In genomic region chr16:85269165-85269564, GRCh38 we compare ENCODE assay signal across 17 cellular contexts.
DNase-seq lines count a peak whose midpoint lies in the region; ATAC-seq, FAIRE-seq and TF ChIP-seq lines count a peak whose summit lies in the region.
"Had no signal": no experiment of that assay in that cellular context is flagged by ENCODE, and none has a peak within 500 bp of the region (broad histone marks: within the 10 kb centered on the region; RNA-seq: fewer than 3 reads in every experiment).

No MANE protein-coding gene starts in this region.

- H3K4me3 ChIP-seq in neuronal stem cell (ENCODE audit: low read length in 2 of 2) = peak overlapping the region in 1 of 2 donors; percentile 37
- H3K4me3 ChIP-seq: BLaER1 treated with 17β-estradiol and CSF1 and Interleukin-3, amounts not matched to agents 10 nM and 100 nM had no signal

- peaks cover 0 to 2% of the 10 kb centered on the region in 2 donors for H3K9me3 ChIP-seq in neuronal stem cell (replicated peaks in 1 of 2; ENCODE audit: control insufficient read depth in 2 of 2, insufficient read depth in 1 of 2, low read depth in 1 of 2, low read length in 2 of 2)
- H3K9me3 ChIP-seq: BLaER1 treated with 17β-estradiol and CSF1 and Interleukin-3, amounts not matched to agents 10 nM and 100 nM had no signal

- no peak overlapping the region for H2AFZ ChIP-seq in neuronal stem cell (ENCODE audit: low read length)

- intact Hi-C loops in head of caudate nucleus (cut with DNase I) (no loop called here), sciatic nerve (cut with DNase I) (no loop called here)

- H2BK12ac ChIP-seq in neuronal stem cell (ENCODE audit: low read length) = peak overlapping the region; percentile 30

- TF ChIP-seq CTCF in brain (conservative IDR thresholded peaks at IDR 0.05) = no peak

- no peaks in the 10 kb centered on the region for H3K36me3 Mint-ChIP-seq in brain
- H3K36me3 Mint-ChIP-seq: CD4-positive, CD25-positive, alpha-beta regulatory T cell had no signal

- peak overlapping the region; percentile 43 for H2BK15ac ChIP-seq in neuronal stem cell (ENCODE audit: low read length)

- no peak overlapping the region for H3K4me2 ChIP-seq in neuronal stem cell (ENCODE audit: insufficient read depth, low read length, poor library complexity, severe bottlenecking)

- H2BK5ac ChIP-seq in neuronal stem cell (ENCODE audit: low read length) = no peak overlapping the region

- peak overlapping the region; percentile 65 for H3K18ac ChIP-seq in neuronal stem cell (ENCODE audit: low read length)

- FAIRE-seq in HTR-8/SVneo (lab: Jason Lieb, UNC) = peak; percentile 42
- FAIRE-seq: GM19239, HepG2 had no signal

- peak overlapping the region; percentile 56 for H3K9ac ChIP-seq in neuronal stem cell (ENCODE audit: low read depth, low read length, poor library complexity)
- H3K9ac ChIP-seq: BLaER1 treated with 17β-estradiol and CSF1 and Interleukin-3, amounts not matched to agents 10 nM and 100 nM had no signal

- H3K36me3 ChIP-seq in neuronal stem cell (replicated peaks in 1 of 2; ENCODE audit: control insufficient read depth in 2 of 2, insufficient read depth in 2 of 2, low read length in 2 of 2) = no peaks in the 10 kb centered on the region
- H3K36me3 ChIP-seq: BLaER1 treated with 17β-estradiol and CSF1 and Interleukin-3, amounts not matched to agents 10 nM and 100 nM had no signal

- no peak for ATAC-seq in HG03039 (IDR thresholded peaks at IDR 0.05; ENCODE audit: unreplicated experiment)
- ATAC-seq in sciatic nerve = no peak
- ATAC-seq in HG03521 (IDR thresholded peaks at IDR 0.05; ENCODE audit: unreplicated experiment) = no peak
- ATAC-seq: HepG2 had no signal

- no peak overlapping the region for H4K91ac ChIP-seq in neuronal stem cell (ENCODE audit: low read depth, low read length, poor library complexity)

- peak overlapping the region; percentile 43 for H3K4ac ChIP-seq in neuronal stem cell (ENCODE audit: low read length)

- H2AK5ac ChIP-seq in neuronal stem cell (ENCODE audit: low read depth, low read length) = peak overlapping the region; percentile 97

- H2BK120ac ChIP-seq in neuronal stem cell (ENCODE audit: low read depth, low read length) = no peak overlapping the region

- no CpG with 5 or more reads among the region's 9 CpGs for WGBS in neuronal stem cell (ENCODE audit: extremely low coverage in 2 of 2, insufficient read length in 2 of 2, insufficient replicate concordance in 1 of 2), 2 donors

- H3K4me1 Mint-ChIP-seq in brain = peaks cover 67% of the 10 kb centered on the region
- H3K4me1 Mint-ChIP-seq: CD4-positive, CD25-positive, alpha-beta regulatory T cell had no signal

- DNase-seq in HTR-8/SVneo (ENCODE audit: insufficient read length, low spot score) = no peak
- peak in 41 of 42 donors; percentile 45 to 92 (median 76) for DNase-seq in head of caudate nucleus
- no peak for DNase-seq in neuronal stem cell (ENCODE audit: low spot score)
- DNase-seq in sciatic nerve (ENCODE audit: low spot score) = no peak
- DNase-seq in OCI-M2 (lab: John Stamatoyannopoulos, UW; ENCODE audit: unreplicated experiment) = no peak
- DNase-seq: 8988T; AML-193; CD4-positive, CD25-positive, alpha-beta regulatory T cell; DMS53; GF-D8; H7 had no signal

- H3K4me1 ChIP-seq in neuronal stem cell (ENCODE audit: control insufficient read depth in 2 of 2, insufficient read depth in 1 of 2, low read depth in 1 of 2, low read length in 2 of 2) = peaks cover 0 to 32% of the 10 kb centered on the region in 2 donors

- H3K23ac ChIP-seq in neuronal stem cell (ENCODE audit: low read depth, low read length, poor library complexity) = no peak overlapping the region

- no peaks in the 10 kb centered on the region for H3K27me3 ChIP-seq in neuronal stem cell (ENCODE audit: control insufficient read depth in 3 of 3, insufficient read depth in 3 of 3, low read depth in 1 of 3, low read length in 3 of 3)

- H3K79me1 ChIP-seq in neuronal stem cell (ENCODE audit: low read depth, low read length) = no peaks in the 10 kb centered on the region

- peak overlapping the region; percentile 57 for H4K8ac ChIP-seq in neuronal stem cell (ENCODE audit: low read depth, low read length)

- H3K14ac ChIP-seq in neuronal stem cell (ENCODE audit: low read length) = peak overlapping the region; percentile 92

- H3K27ac ChIP-seq in neuronal stem cell (replicated peaks; ENCODE audit: low read length) = no peak overlapping the region
- H3K27ac ChIP-seq: BLaER1 treated with 17β-estradiol and CSF1 and Interleukin-3, amounts not matched to agents 10 nM and 100 nM had no signal

- peak overlapping the region in 3 of 5 experiments; percentile 89 to 96 (median 90) for H3K27ac Mint-ChIP-seq in brain

- peaks cover 0 to 4% (median 0%) of the 10 kb centered on the region in 5 experiments for H3K9me3 Mint-ChIP-seq in brain
- H3K9me3 Mint-ChIP-seq: CD4-positive, CD25-positive, alpha-beta regulatory T cell had no signal

- H3K27me3 Mint-ChIP-seq in brain = peaks cover 7% of the 10 kb centered on the region
- H3K27me3 Mint-ChIP-seq: CD4-positive, CD25-positive, alpha-beta regulatory T cell had no signal

- peak overlapping the region in 2 of 5 experiments; percentile 5 to 20 for H3K4me3 Mint-ChIP-seq in brain
- H3K4me3 Mint-ChIP-seq: CD4-positive, CD25-positive, alpha-beta regulatory T cell had no signal

Comparison
In these comparisons a context has a peak if more than half of its experiments do, and no peak if none do; other contexts are left out.
1. DNase-seq: peak in head of caudate nucleus (41 of 42); none in HTR-8/SVneo (single experiment), neuronal stem cell (single experiment), sciatic nerve (single experiment) and OCI-M2 (single experiment).